ENCODE assay signal across 1 cellular context in genomic region chr2:104849618-104850097, GRCh38.
TF ChIP-seq lines count a peak whose summit lies in the region.

No MANE protein-coding gene starts in this region.

TF ChIP-seq in H1, 55 proteins besides CTCF, POLR2A, EP300 and RAD21 (continued from another document):
- TF ChIP-seq CHD7 (IDR thresholded peaks at IDR 0.05; ENCODE audit: insufficient replicate concordance, low read length) (peak; percentile 78), ASH2L (IDR thresholded peaks at IDR 0.05; ENCODE audit: low read length) (no peak), NANOG (IDR thresholded peaks at IDR 0.05; ENCODE audit: insufficient read depth, low read depth, low read length, poor library complexity, severe bottlenecking) (no peak), EZH2 (IDR thresholded peaks at IDR 0.05; ENCODE audit: low read depth, low read length, severe bottlenecking) (no peak), BCL11A (IDR thresholded peaks at IDR 0.05; ENCODE audit: low read depth in 2 of 2, low read length in 2 of 2) (no peak)
